11 cellular contexts compared by ENCODE assay signal in genomic region chr12:53453953-53454640, GRCh38. TPM values are rescaled to one million over a fixed set of nuclear protein-coding genes. Genes with fewer than 3 reads are reported as not detected.
DNase-seq lines count a peak whose midpoint lies in the region; ATAC-seq and TF ChIP-seq lines count a peak whose summit lies in the region.
"Had no signal": no experiment of that assay in that cellular context is flagged by ENCODE, and none has a peak within 500 bp of the region (broad histone marks: within the 10 kb centered on the region; RNA-seq: fewer than 3 reads in every experiment).

No MANE protein-coding gene starts in this region.

- WGBS in hepatocyte (ENCODE audit: low lambda C conversion rate, missing lambda C conversion rate): 31% methylated on average over 6 of the region's 6 CpGs
- WGBS in suprapubic skin: 18% methylated on average over 6 of the region's 6 CpGs
- WGBS in lower leg skin, 2 donors: 26 to 27% methylated on average over 6 of the region's 6 CpGs

- H3K27ac ChIP-seq in cardiac muscle cell (peak overlapping the region; percentile 99), hepatocyte (no peak overlapping the region), suprapubic skin (no peak overlapping the region)

- CTCF ChIA-PET in activated CD8-positive, alpha-beta T cell treated with anti-CD3 and anti-CD28 coated beads for 36 hours (lab: Charles Lee): interaction anchor here (1.0 to 1.5 kb wide), 3 partner anchors 13 to 102 kb away, joined by 3 to 4 read pairs (median 3); no protein-coding TSS in a partner anchor

- H3K36me3 ChIP-seq in cardiac muscle cell: peaks cover 50% of the 10 kb centered on the region
- H3K36me3 ChIP-seq in hepatocyte (replicated peaks; ENCODE audit: insufficient read depth, low read depth): no peaks in the 10 kb centered on the region
- H3K36me3 ChIP-seq in suprapubic skin: peaks cover 46% of the 10 kb centered on the region

- ATAC-seq in left cardiac atrium: no peak
- no peak for ATAC-seq in activated CD8-positive, alpha-beta T cell treated with anti-CD3 and anti-CD28 coated beads for 36 hours

- H3K4me3 ChIP-seq in cardiac muscle cell (peak overlapping the region; percentile 87), hepatocyte (peak overlapping the region; percentile 87), suprapubic skin (peak overlapping the region; percentile 59), lower leg skin (ENCODE audit: low read depth, poor library complexity, severe bottlenecking) (no peak overlapping the region)

- POLR2A ChIA-PET in activated CD8-positive, alpha-beta T cell treated with anti-CD3 and anti-CD28 coated beads for 36 hours (lab: Charles Lee): interaction anchor here (0.8 to 43.3 kb wide), 5 partner anchors 12 to 156 kb away, joined by 3 to 1494 read pairs (median 3); partner anchors contain the start of genes MAP3K12, NPFF, PRR13 and TARBP2

- H3K4me3 Mint-ChIP-seq in activated CD8-positive, alpha-beta T cell treated with anti-CD3 and anti-CD28 coated beads for 36 hours: peak overlapping the region; percentile 91

- peaks cover 68% of the 10 kb centered on the region for H3K79me2 ChIP-seq in hepatocyte

- peak overlapping the region; percentile 71 for H3K27ac Mint-ChIP-seq in activated CD8-positive, alpha-beta T cell treated with anti-CD3 and anti-CD28 coated beads for 36 hours

- peaks cover 55% of the 10 kb centered on the region for H3K36me3 Mint-ChIP-seq in activated CD8-positive, alpha-beta T cell treated with anti-CD3 and anti-CD28 coated beads for 36 hours (ENCODE audit: low read depth)

- H3K9me3 ChIP-seq in cardiac muscle cell (ENCODE audit: low read depth) (no peaks in the 10 kb centered on the region), hepatocyte (ENCODE audit: low read depth) (no peaks in the 10 kb centered on the region), suprapubic skin (no peaks in the 10 kb centered on the region)

- DNase-seq in cardiac muscle cell (ENCODE audit: low read depth in 1 of 2, low spot score in 1 of 2): no peak
- DNase-seq in left cardiac atrium: no peak
- no peak for DNase-seq in activated CD8-positive, alpha-beta T cell treated with anti-CD3 and anti-CD28 coated beads for 36 hours
- DNase-seq in hepatocyte (ENCODE audit: low spot score): no peak
- DNase-seq in suprapubic skin (ENCODE audit: low spot score in 2 of 2): no peak
- DNase-seq in NCI-H446 (lab: John Stamatoyannopoulos, UW): no peak
- DNase-seq in lower leg skin (ENCODE audit: low spot score in 2 of 2): no peak
- no peak for DNase-seq in midbrain (lab: John Stamatoyannopoulos, UW)
- DNase-seq: DMS53, hippocampal formation, KG1 had no signal

- TF ChIP-seq CTCF in cardiac muscle cell (IDR thresholded peaks at IDR 0.05; ENCODE audit: low read depth, low read length): no peak
- TF ChIP-seq CTCF in activated CD8-positive, alpha-beta T cell treated with anti-CD3 and anti-CD28 coated beads for 36 hours (IDR thresholded peaks at IDR 0.05): no peak
- TF ChIP-seq CTCF in hepatocyte (IDR thresholded peaks at IDR 0.05; ENCODE audit: poor library complexity): no peak
- no peak for TF ChIP-seq CTCF in suprapubic skin (IDR thresholded peaks at IDR 0.05)
- no peak for TF ChIP-seq CTCF in lower leg skin (IDR thresholded peaks at IDR 0.05)

- TF ChIP-seq POLR2A in suprapubic skin (IDR thresholded peaks at IDR 0.05) (no peak), lower leg skin (IDR thresholded peaks at IDR 0.05) (no peak)

- H3K9me2 ChIP-seq in hepatocyte (replicated peaks; ENCODE audit: insufficient read depth): no peaks in the 10 kb centered on the region

- intact Hi-C loops in left cardiac atrium (cut with DNase I): loop anchor here in 1 of 2 donors (5.0 kb wide), 1 partner anchor 48 kb away; the partner anchor contains the start of gene TARBP2
- intact Hi-C loops in activated CD8-positive, alpha-beta T cell treated with anti-CD3 and anti-CD28 coated beads for 36 hours (cut with micrococcal nuclease): no loop called here
- intact Hi-C loops in lower leg skin (cut with DNase I; ENCODE audit: low total_unique reads): no loop called here

- H4K20me1 ChIP-seq in hepatocyte (ENCODE audit: insufficient read depth, poor library complexity, severe bottlenecking): peaks cover 63% of the 10 kb centered on the region

- no peaks in the 10 kb centered on the region for H3K27me3 Mint-ChIP-seq in activated CD8-positive, alpha-beta T cell treated with anti-CD3 and anti-CD28 coated beads for 36 hours

- H3K9me3 Mint-ChIP-seq in activated CD8-positive, alpha-beta T cell treated with anti-CD3 and anti-CD28 coated beads for 36 hours: no peaks in the 10 kb centered on the region

- no peak for TF ChIP-seq EP300 in suprapubic skin (IDR thresholded peaks at IDR 0.05)

- H2AFZ ChIP-seq in hepatocyte: no peak overlapping the region

- no peaks in the 10 kb centered on the region for H3K27me3 ChIP-seq in cardiac muscle cell
- H3K27me3 ChIP-seq in hepatocyte: no peaks in the 10 kb centered on the region
- no peaks in the 10 kb centered on the region for H3K27me3 ChIP-seq in suprapubic skin

- peak overlapping the region; percentile 78 for H3K4me2 ChIP-seq in hepatocyte

- H3K4me1 ChIP-seq in cardiac muscle cell (ENCODE audit: low read depth) (peaks cover 36% of the 10 kb centered on the region), hepatocyte (ENCODE audit: insufficient read depth) (peaks cover 11% of the 10 kb centered on the region), suprapubic skin (peaks cover 21% of the 10 kb centered on the region)

- peaks cover 47% of the 10 kb centered on the region for H3K4me1 Mint-ChIP-seq in activated CD8-positive, alpha-beta T cell treated with anti-CD3 and anti-CD28 coated beads for 36 hours (ENCODE audit: low read depth)

RNA-seq across cellular contexts. Expression of gene PCBP2, which starts 2.2 kb away (rescaled TPM):
- total RNA-seq in cardiac muscle cell (213 and 326 TPM in 2 replicates), left cardiac atrium (100 to 1,000 TPM; 504 to 545 TPM), hepatocyte (343 and 389 TPM in 2 replicates), suprapubic skin (100 to 1,000 TPM; 480 to 803 (median 584) TPM), lower leg skin (100 to 1,000 TPM; 343 to 507 (median 389) TPM)
- polyA plus RNA-seq in cardiac muscle cell (114 and 146 TPM in 2 replicates), hepatocyte (132 and 133 TPM in 2 replicates)
- 100 to 1,000 TPM; 958 to 973 TPM for total RNA-seq in activated CD8-positive, alpha-beta T cell treated with anti-CD3 and anti-CD28 coated beads for 36 hours

RNA-seq across cellular contexts. Expression of gene PRR13, which starts 12.6 kb away (rescaled TPM):
- total RNA-seq in cardiac muscle cell: 42.9 and 48.3 TPM in 2 replicates
- 169 and 190 TPM in 2 replicates for polyA plus RNA-seq in cardiac muscle cell
- 10 to 100 TPM; 73.5 to 90.2 TPM for total RNA-seq in left cardiac atrium
- total RNA-seq in activated CD8-positive, alpha-beta T cell treated with anti-CD3 and anti-CD28 coated beads for 36 hours: 100 to 1,000 TPM; 167 to 187 TPM
- total RNA-seq in hepatocyte: 135 and 150 TPM in 2 replicates
- 457 and 458 TPM in 2 replicates for polyA plus RNA-seq in hepatocyte
- total RNA-seq in suprapubic skin: 10 to 100 TPM; 40.7 to 77.9 (median 57.4) TPM
- total RNA-seq in lower leg skin: 10 to 100 TPM; 33.2 to 62.6 (median 49.9) TPM

RNA-seq across cellular contexts. Expression of gene AMHR2, which starts 30.4 kb away (rescaled TPM):
- total RNA-seq in cardiac muscle cell (39.8 and 60.0 TPM in 2 replicates), left cardiac atrium (under 1 TPM in 1 of 2 donors, not detected in 1; 0.34 TPM), hepatocyte (6.4 and 13.9 TPM in 2 replicates), suprapubic skin (under 1 TPM in 1 of 4 donors, not detected in 3; 0.23 TPM), lower leg skin (under 1 TPM in 1 of 4 donors, not detected in 3; 0.62 TPM)
- polyA plus RNA-seq in cardiac muscle cell (53.4 and 57.3 TPM in 2 replicates), hepatocyte (12.8 and 16.9 TPM in 2 replicates)
- total RNA-seq in activated CD8-positive, alpha-beta T cell treated with anti-CD3 and anti-CD28 coated beads for 36 hours: not detected

RNA-seq across cellular contexts. Expression of gene MAP3K12, which starts 45.2 kb away (rescaled TPM):
- total RNA-seq in cardiac muscle cell: 18.5 and 26.1 TPM in 2 replicates
- 15.1 and 17.6 TPM in 2 replicates for polyA plus RNA-seq in cardiac muscle cell
- total RNA-seq in left cardiac atrium: 1 to 10 TPM; 9.1 to 9.7 TPM
- 10 to 100 TPM in 1 of 2 experiments, 1 to 10 TPM in 1; 8.2 to 10.0 TPM for total RNA-seq in activated CD8-positive, alpha-beta T cell treated with anti-CD3 and anti-CD28 coated beads for 36 hours
- 10.8 and 16.0 TPM in 2 replicates for total RNA-seq in hepatocyte
- 10.0 and 14.0 TPM in 2 replicates for polyA plus RNA-seq in hepatocyte
- total RNA-seq in suprapubic skin: 10 to 100 TPM in 1 of 4 donors, 1 to 10 TPM in 3; 4.8 to 14.0 (median 5.9) TPM
- total RNA-seq in lower leg skin: 10 to 100 TPM in 2 of 4 donors, 1 to 10 TPM in 2; 6.4 to 12.8 (median 9.4) TPM

RNA-seq across cellular contexts. Expression of gene TARBP2, which starts 47.0 kb away (rescaled TPM):
- total RNA-seq in cardiac muscle cell (58.3 and 68.1 TPM in 2 replicates), left cardiac atrium (10 to 100 TPM; 12.5 to 15.3 TPM), hepatocyte (39.1 and 54.6 TPM in 2 replicates), suprapubic skin (10 to 100 TPM; 25.5 to 42.0 (median 28.6) TPM), lower leg skin (10 to 100 TPM; 25.9 to 34.1 (median 31.0) TPM)
- polyA plus RNA-seq in cardiac muscle cell (69.2 and 79.8 TPM in 2 replicates), hepatocyte (81.1 and 88.6 TPM in 2 replicates)
- total RNA-seq in activated CD8-positive, alpha-beta T cell treated with anti-CD3 and anti-CD28 coated beads for 36 hours: 10 to 100 TPM; 32.0 to 33.3 TPM
